ENCODE assay signal across 19 cellular contexts in the genomic region with DNA sequence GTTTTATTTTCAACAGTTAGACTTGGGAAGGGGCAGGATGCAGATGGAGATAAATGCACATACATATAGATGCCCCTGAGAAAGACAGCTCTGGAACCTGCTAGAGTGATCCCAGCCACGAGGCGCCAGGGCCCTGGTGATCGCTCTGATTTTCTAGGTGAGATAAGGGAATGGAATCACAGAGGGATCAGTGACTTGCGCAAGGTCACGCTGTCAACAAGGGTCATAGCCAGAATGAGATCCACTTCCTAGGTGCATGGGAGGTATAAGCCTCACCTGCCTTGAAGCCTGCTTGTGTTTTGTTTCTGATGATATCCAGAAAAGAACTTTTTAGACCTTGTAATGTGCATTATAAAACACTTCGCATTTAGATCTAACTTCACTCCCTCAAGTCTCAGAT. TPM values are rescaled to one million over a fixed set of nuclear protein-coding genes. Genes with fewer than 3 reads are reported as not detected.
DNase-seq lines count a peak whose midpoint lies in the region; ATAC-seq and TF ChIP-seq lines count a peak whose summit lies in the region.
"Had no signal": no experiment of that assay in that cellular context is flagged by ENCODE, and none has a peak within 500 bp of the region (broad histone marks: within the 10 kb centered on the region; RNA-seq: fewer than 3 reads in every experiment).

No MANE protein-coding gene starts in this region.

- H3K4me3 ChIP-seq in CD8-positive, alpha-beta T cell (ENCODE audit: low read depth, low read length), result no peak overlapping the region
- H3K4me3 ChIP-seq in ovary (no peak overlapping the region), MG63 (no peak overlapping the region)
- H3K4me3 ChIP-seq: GM23338, Peyer's patch had no signal

- H3K36me3 Mint-ChIP-seq in CD8-positive, alpha-beta T cell, result no peaks in the 10 kb centered on the region
- no peaks in the 10 kb centered on the region for H3K36me3 Mint-ChIP-seq in natural killer cell

- no peak overlapping the region for H3K27ac ChIP-seq in CD8-positive, alpha-beta T cell (ENCODE audit: low read depth, low read length)
- H3K27ac ChIP-seq in VCaP (peak overlapping the region; percentile 4; the same call in 1 of the 2 replicates), temporal lobe (ENCODE audit: low read depth, low read length) (peak overlapping the region; percentile 14), ovary (no peak overlapping the region)
- H3K27ac ChIP-seq: Peyer's patch had no signal

- peak overlapping the region; percentile 7 for H3K27ac Mint-ChIP-seq in CD8-positive, alpha-beta T cell
- peak overlapping the region; percentile 86 to 100 for H3K27ac Mint-ChIP-seq in natural killer cell
- H3K27ac Mint-ChIP-seq: GM23338 had no signal

- H3K27me3 ChIP-seq in CD8-positive, alpha-beta T cell (ENCODE audit: insufficient read depth, low read length), result no peaks in the 10 kb centered on the region
- H3K27me3 ChIP-seq in ovary, result no peaks in the 10 kb centered on the region
- peaks cover 13% of the 10 kb centered on the region for H3K27me3 ChIP-seq in MG63
- H3K27me3 ChIP-seq: Peyer's patch had no signal

- no peak for TF ChIP-seq POLR2A in ovary (IDR thresholded peaks at IDR 0.05)

- no peak for DNase-seq in CD8-positive, alpha-beta T cell
- no peak for DNase-seq in natural killer cell
- no peak for DNase-seq in NCI-H2227 (lab: John Stamatoyannopoulos, UW; ENCODE audit: unreplicated experiment)
- no peak for DNase-seq in SW 1271 (lab: John Stamatoyannopoulos, UW)
- DNase-seq in ovary, result no peak
- DNase-seq in MG63, result no peak
- DNase-seq: ACHN; C1 segment of cervical spinal cord; DMS79 treated with DMSO at 0.1 percent for 48 hours; HCEC 1CT; NCI-H1105 treated with DMSO at 0.1 percent for 48 hours; NCI-H1694; NCI-H2081 treated with DMSO at 0.1 percent for 48 hours; NK-92 treated with Interleukin-12 subunit alpha and Interleukin-12 subunit beta, amount 100 ng/mL, for 24 hours had no signal

- peaks cover 29% of the 10 kb centered on the region for H3K4me1 ChIP-seq in CD8-positive, alpha-beta T cell (ENCODE audit: insufficient read depth, low read length)
- peaks cover 19% of the 10 kb centered on the region for H3K4me1 ChIP-seq in ovary (ENCODE audit: insufficient read depth)

- H3K4me1 Mint-ChIP-seq in CD8-positive, alpha-beta T cell (ENCODE audit: low read depth), result peaks cover 53% of the 10 kb centered on the region
- peaks cover 100% of the 10 kb centered on the region in 2 donors for H3K4me1 Mint-ChIP-seq in natural killer cell

- intact Hi-C loops in CD8-positive, alpha-beta T cell (cut with DNase I, micrococcal nuclease), result loop anchor here in 1 of 2 experiments (10.0 kb wide), 1 partner anchor 48 kb away; no protein-coding TSS in a partner anchor
- intact Hi-C loops in natural killer cell (cut with micrococcal nuclease) (loop anchor here (5.0 kb wide), 1 partner anchor 35 kb away; no protein-coding TSS in a partner anchor), ovary (cut with DNase I) (no loop called here)

- peaks cover 2% of the 10 kb centered on the region for H3K27me3 Mint-ChIP-seq in CD8-positive, alpha-beta T cell (ENCODE audit: low read depth)
- no peaks in the 10 kb centered on the region for H3K27me3 Mint-ChIP-seq in natural killer cell (ENCODE audit: low read depth in 2 of 2)

- H3K9me3 ChIP-seq in CD8-positive, alpha-beta T cell (ENCODE audit: low read length), result no peaks in the 10 kb centered on the region
- H3K9me3 ChIP-seq in ovary, result no peaks in the 10 kb centered on the region
- no peaks in the 10 kb centered on the region for H3K9me3 ChIP-seq in MG63
- H3K9me3 ChIP-seq: Peyer's patch had no signal

- H3K4me3 Mint-ChIP-seq in CD8-positive, alpha-beta T cell, result no peak overlapping the region
- peak overlapping the region; percentile 63 for H3K4me3 Mint-ChIP-seq in natural killer cell
- H3K4me3 Mint-ChIP-seq: GM23338 had no signal

- no peaks in the 10 kb centered on the region for H3K9me3 Mint-ChIP-seq in CD8-positive, alpha-beta T cell
- no peaks in the 10 kb centered on the region for H3K9me3 Mint-ChIP-seq in natural killer cell
- H3K9me3 Mint-ChIP-seq: GM23338 had no signal

- POLR2A ChIA-PET in CD8-positive, alpha-beta T cell (lab: Charles Lee), result no interaction called here

- WGBS in ovary, 3 donors, result 94 to 100% (median 95%) methylated on average over 6 of the region's 6 CpGs

- H3K36me3 ChIP-seq in CD8-positive, alpha-beta T cell (ENCODE audit: insufficient read depth, low read length), result no peaks in the 10 kb centered on the region
- H3K36me3 ChIP-seq in ovary (no peaks in the 10 kb centered on the region), MG63 (no peaks in the 10 kb centered on the region)

- ATAC-seq in CD8-positive, alpha-beta T cell, result no peak
- no peak for ATAC-seq in natural killer cell
- ATAC-seq: GM23338 had no signal

- no peak for TF ChIP-seq CTCF in CD8-positive, alpha-beta T cell (IDR thresholded peaks at IDR 0.05)
- TF ChIP-seq CTCF in VCaP (conservative IDR thresholded peaks at IDR 0.05) (no peak), natural killer cell (IDR thresholded peaks at IDR 0.05) (no peak), ovary (IDR thresholded peaks at IDR 0.05) (no peak)

- no peak for TF ChIP-seq EP300 in ovary (IDR thresholded peaks at IDR 0.05)

- CTCF ChIA-PET in CD8-positive, alpha-beta T cell (lab: Charles Lee), result interaction anchor here (0.7 to 2.0 kb wide), 5 partner anchors 8 to 335 kb away, joined by 3 to 7 read pairs (median 4); no protein-coding TSS in a partner anchor

RNA-seq across cellular contexts. Expression of a gene that starts 47.5 kb away (rescaled TPM):
- 10 to 100 TPM; 15.3 to 18.3 TPM for total RNA-seq in CD8-positive, alpha-beta T cell
- 100 to 1,000 TPM; 104 to 224 (median 156) TPM for total RNA-seq in natural killer cell
- 8.4 TPM for total RNA-seq in temporal lobe
- 100 to 1,000 TPM in 3 of 7 donors, 10 to 100 TPM in 4; 12.7 to 160 (median 94.6) TPM for total RNA-seq in ovary
- polyA plus RNA-seq in ovary, result 10 to 100 TPM; 20.0 to 41.4 TPM
- total RNA-seq in MG63 (2014; rRNA removed; shearing (Covaris generic); ENCODE audit: low replicate concordance), result not detected in 2 replicates
- total RNA-seq: NCI-H460 had no signal

Comparison
In these comparisons a context has a peak if more than half of its experiments do, and no peak if none do; other contexts are left out.
1. H3K27ac ChIP-seq: peak in VCaP (single experiment) and temporal lobe (single experiment); none in CD8-positive, alpha-beta T cell (single experiment) and ovary (0 of 2).